Comparison of ENCODE assay signal across 25 cellular contexts in genomic region chr5:13771011-13771571, GRCh38.
DNase-seq lines count a peak whose midpoint lies in the region; ATAC-seq lines count a peak whose summit lies in the region.
"Had no signal": no experiment of that assay in that cellular context is flagged by ENCODE, and none has a peak within 500 bp of the region (broad histone marks: within the 10 kb centered on the region; RNA-seq: fewer than 3 reads in every experiment).

No MANE protein-coding gene starts in this region.

- DNase-seq in EL (peak; percentile 45), HT1080 (ENCODE audit: low read depth) (peak; percentile 21), astrocyte of the hippocampus (ENCODE audit: low read depth, low spot score) (peak; percentile 21), skeletal muscle cell (ENCODE audit: low read depth) (peak; percentile 25), NCI-H2029 (lab: John Stamatoyannopoulos, UW) (no peak)
- DNase-seq in stimulated activated effector memory CD8-positive, alpha-beta T cell treated with anti-CD3 and anti-CD28 coated beads, Interleukin-12 subunit alpha, Interleukin-12 subunit beta, amount 100 ng/mL, for 72 hours (ENCODE audit: low spot score in 2 of 2), result no peak
- DNase-seq in activated naive CD8-positive, alpha-beta T cell treated with anti-CD3 and anti-CD28 coated beads, Interleukin-2, amount 50 U/mL, for 24 hours, result no peak
- DNase-seq: activated naive CD4-positive, alpha-beta T cell treated with anti-CD3 and anti-CD28 coated beads, Interleukin-2, amount 50 U/mL, for 16 hours; activated T-cell treated with anti-CD3 and anti-CD28 coated beads, Interleukin-2, amount 50 U/mL, for 72 hours; Calu3; endodermal cell; KBM-7; left colon; NCI-H1092 treated with DMSO at 0.1 percent for 48 hours; NCI-H526; stimulated activated CD4-positive, alpha-beta T cell treated with anti-CD3 and anti-CD28 coated beads, Interleukin-2, amount 100 ng/mL, for 48 hours; stimulated activated naive CD8-positive, alpha-beta T cell treated with anti-CD3 and anti-CD28 coated beads, Interleukin-15, amount 100 ng/mL, for 72 hours had no signal

- H3K9me3 Mint-ChIP-seq in stimulated activated effector memory CD8-positive, alpha-beta T cell treated with anti-CD3 and anti-CD28 coated beads, Interleukin-12 subunit alpha, Interleukin-12 subunit beta, amount 100 ng/mL, for 72 hours, result peaks cover 13% of the 10 kb centered on the region
- peaks cover 3% of the 10 kb centered on the region for H3K9me3 Mint-ChIP-seq in activated naive CD8-positive, alpha-beta T cell treated with anti-CD3 and anti-CD28 coated beads, Interleukin-2, amount 50 U/mL, for 24 hours
- H3K9me3 Mint-ChIP-seq: endodermal cell, mesothelial cell of epicardium had no signal

- no peak overlapping the region for H3K4me3 ChIP-seq in skeletal muscle cell (ENCODE audit: low read depth, low read length)
- H3K4me3 ChIP-seq: ascending aorta; BLaER1 treated with 17β-estradiol and CSF1 and Interleukin-3, amounts not matched to agents 10 nM and 100 nM; coronary artery; prostate gland; smooth muscle cell; tibial nerve had no signal

- H3K27ac Mint-ChIP-seq in stimulated activated effector memory CD8-positive, alpha-beta T cell treated with anti-CD3 and anti-CD28 coated beads, Interleukin-12 subunit alpha, Interleukin-12 subunit beta, amount 100 ng/mL, for 72 hours, result no peak overlapping the region
- H3K27ac Mint-ChIP-seq in activated naive CD8-positive, alpha-beta T cell treated with anti-CD3 and anti-CD28 coated beads, Interleukin-2, amount 50 U/mL, for 24 hours, result no peak overlapping the region
- H3K27ac Mint-ChIP-seq: activated T-cell treated with anti-CD3 and anti-CD28 coated beads, Interleukin-2, amount 50 U/mL, for 72 hours; endodermal cell; mesothelial cell of epicardium; stimulated activated naive CD8-positive, alpha-beta T cell treated with anti-CD3 and anti-CD28 coated beads, Interleukin-15, amount 100 ng/mL, for 72 hours had no signal

- H3K4me3 Mint-ChIP-seq in stimulated activated effector memory CD8-positive, alpha-beta T cell treated with anti-CD3 and anti-CD28 coated beads, Interleukin-12 subunit alpha, Interleukin-12 subunit beta, amount 100 ng/mL, for 72 hours, result no peak overlapping the region
- H3K4me3 Mint-ChIP-seq in activated naive CD8-positive, alpha-beta T cell treated with anti-CD3 and anti-CD28 coated beads, Interleukin-2, amount 50 U/mL, for 24 hours, result no peak overlapping the region
- H3K4me3 Mint-ChIP-seq: activated T-cell treated with anti-CD3 and anti-CD28 coated beads, Interleukin-2, amount 50 U/mL, for 72 hours; endodermal cell; mesothelial cell of epicardium; neural crest cell; stimulated activated naive CD8-positive, alpha-beta T cell treated with anti-CD3 and anti-CD28 coated beads, Interleukin-15, amount 100 ng/mL, for 72 hours had no signal

- no peaks in the 10 kb centered on the region for H3K36me3 Mint-ChIP-seq in stimulated activated effector memory CD8-positive, alpha-beta T cell treated with anti-CD3 and anti-CD28 coated beads, Interleukin-12 subunit alpha, Interleukin-12 subunit beta, amount 100 ng/mL, for 72 hours
- H3K36me3 Mint-ChIP-seq in activated naive CD8-positive, alpha-beta T cell treated with anti-CD3 and anti-CD28 coated beads, Interleukin-2, amount 50 U/mL, for 24 hours (ENCODE audit: low read depth), result no peaks in the 10 kb centered on the region
- H3K36me3 Mint-ChIP-seq: mesothelial cell of epicardium had no signal

- H3K4me1 Mint-ChIP-seq in stimulated activated effector memory CD8-positive, alpha-beta T cell treated with anti-CD3 and anti-CD28 coated beads, Interleukin-12 subunit alpha, Interleukin-12 subunit beta, amount 100 ng/mL, for 72 hours, result no peaks in the 10 kb centered on the region
- H3K4me1 Mint-ChIP-seq in activated naive CD8-positive, alpha-beta T cell treated with anti-CD3 and anti-CD28 coated beads, Interleukin-2, amount 50 U/mL, for 24 hours, result no peaks in the 10 kb centered on the region
- H3K4me1 Mint-ChIP-seq: neural crest cell; stimulated activated naive CD8-positive, alpha-beta T cell treated with anti-CD3 and anti-CD28 coated beads, Interleukin-15, amount 100 ng/mL, for 72 hours had no signal

- ATAC-seq in stimulated activated effector memory CD8-positive, alpha-beta T cell treated with anti-CD3 and anti-CD28 coated beads, Interleukin-12 subunit alpha, Interleukin-12 subunit beta, amount 100 ng/mL, for 72 hours, result no peak
- ATAC-seq in activated naive CD8-positive, alpha-beta T cell treated with anti-CD3 and anti-CD28 coated beads, Interleukin-2, amount 50 U/mL, for 24 hours, result no peak
- ATAC-seq: activated T-cell treated with anti-CD3 and anti-CD28 coated beads, Interleukin-2, amount 50 U/mL, for 72 hours; left colon; stimulated activated naive CD8-positive, alpha-beta T cell treated with anti-CD3 and anti-CD28 coated beads, Interleukin-15, amount 100 ng/mL, for 72 hours had no signal

- no peaks in the 10 kb centered on the region for H3K27me3 Mint-ChIP-seq in activated naive CD8-positive, alpha-beta T cell treated with anti-CD3 and anti-CD28 coated beads, Interleukin-2, amount 50 U/mL, for 24 hours
- H3K27me3 Mint-ChIP-seq: stimulated activated naive CD8-positive, alpha-beta T cell treated with anti-CD3 and anti-CD28 coated beads, Interleukin-15, amount 100 ng/mL, for 72 hours had no signal

Comparison
In these comparisons a context has a peak if more than half of its experiments do, and no peak if none do; other contexts are left out.
1. DNase-seq: peak in EL (single experiment), HT1080 (single experiment), astrocyte of the hippocampus (single experiment) and skeletal muscle cell (single experiment); none in NCI-H2029 (single experiment), stimulated activated effector memory CD8-positive, alpha-beta T cell treated with anti-CD3 and anti-CD28 coated beads, Interleukin-12 subunit alpha, Interleukin-12 subunit beta, amount 100 ng/mL, for 72 hours (0 of 2) and activated naive CD8-positive, alpha-beta T cell treated with anti-CD3 and anti-CD28 coated beads, Interleukin-2, amount 50 U/mL, for 24 hours (single experiment).